In the genomic region with DNA sequence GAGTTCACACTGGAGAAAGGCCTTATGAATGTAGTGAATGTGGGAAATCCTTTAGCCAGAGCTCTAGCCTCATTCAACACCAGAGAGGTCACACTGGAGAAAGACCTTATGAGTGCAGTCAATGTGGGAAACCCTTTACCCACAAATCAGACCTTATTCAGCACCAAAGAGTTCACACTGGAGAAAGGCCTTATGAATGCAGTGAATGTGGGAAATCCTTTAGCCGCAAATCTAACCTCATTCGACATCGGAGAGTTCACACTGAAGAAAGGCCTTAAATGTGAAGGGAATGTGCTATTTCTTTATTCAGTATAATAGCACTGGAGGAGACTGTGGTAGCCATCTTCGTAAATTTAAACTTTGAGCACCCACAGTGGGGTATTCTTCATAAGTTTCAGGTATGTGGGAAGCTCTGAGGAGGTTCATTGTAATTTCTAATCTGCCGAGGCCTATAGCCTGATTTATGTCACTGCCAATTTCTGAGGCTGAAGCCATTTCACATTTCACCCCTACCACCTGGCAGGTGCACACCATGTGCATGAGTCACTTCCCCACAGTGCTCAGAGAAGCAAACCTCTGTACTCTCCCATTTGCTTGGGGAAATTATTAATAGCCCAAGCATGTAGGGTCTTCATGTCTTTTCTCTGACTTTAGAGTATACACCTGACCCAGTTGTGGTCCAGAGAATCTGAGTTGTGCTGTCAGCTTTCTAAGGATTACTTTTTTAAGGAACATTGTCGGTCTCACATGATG, we compare ENCODE assay signal across 26 cellular contexts. TPM values are rescaled to one million over a fixed set of nuclear protein-coding genes. Genes with fewer than 3 reads are reported as not detected.
A peak's percentile ranks its signal among the peaks of the same experiment; 100 is the strongest.
DNase-seq lines count a peak whose midpoint lies in the region; ATAC-seq, FAIRE-seq and TF ChIP-seq lines count a peak whose summit lies in the region.
"Had no signal": no experiment of that assay in that cellular context is flagged by ENCODE, and none has a peak within 500 bp of the region (broad histone marks: within the 10 kb centered on the region; RNA-seq: fewer than 3 reads in every experiment).

No MANE protein-coding gene starts in this region.

- POLR2A ChIA-PET in HEK293 (lab: Yijun Ruan, JAX) = no interaction called here
- POLR2A ChIA-PET in naive thymus-derived CD4-positive, alpha-beta T cell (lab: Charles Lee) = interaction anchor here (0.6 to 0.8 kb wide), 4 partner anchors 51 to 455 kb away, joined by 3 read pairs; no protein-coding TSS in a partner anchor

- H3K4me3 Mint-ChIP-seq in naive thymus-derived CD4-positive, alpha-beta T cell = no peak overlapping the region
- H3K4me3 Mint-ChIP-seq: activated CD8-positive, alpha-beta memory T cell treated with anti-CD3 and anti-CD28 coated beads, Interleukin-2, amount 10 ng/mL, durations not matched to agents 7 days and 5 days; activated naive CD8-positive, alpha-beta T cell; activated T-helper 17 cell treated with anti-CD3 and anti-CD28 coated beads, Interleukin-2, amount 50 U/mL, for 72 hours; CD8-positive, alpha-beta T cell; T-helper 1 cell treated with Interleukin-12 subunit alpha and Interleukin-12 subunit beta and Interleukin-4 antibody, amounts not matched to agents 30 μg/mL and 1 μg/mL, for 36 hours had no signal

- no peak for TF ChIP-seq CTCF in HEK293 (tag by site-specific recombination; IDR thresholded peaks at IDR 0.05)
- TF ChIP-seq CTCF in bronchial epithelial cell (IDR thresholded peaks at IDR 0.05; ENCODE audit: insufficient read depth, low read length, severe bottlenecking) = no peak

- H3K4me3 ChIP-seq in HEK293 (ENCODE audit: low read depth, low read length) = no peak overlapping the region
- no peak overlapping the region for H3K4me3 ChIP-seq in bronchial epithelial cell (ENCODE audit: low read depth, low read length)
- peak overlapping the region; percentile 14 for H3K4me3 ChIP-seq in naive thymus-derived CD4-positive, alpha-beta T cell (ENCODE audit: low read length)
- H3K4me3 ChIP-seq: left ventricle myocardium inferior, Peyer's patch, smooth muscle cell, tibial nerve had no signal

- peaks cover 4 to 78% of the 10 kb centered on the region in 2 experiments; a peak in 1 of 3 replicates for H3K36me3 ChIP-seq in HEK293 (ENCODE audit: control insufficient read depth in 2 of 2, insufficient read depth in 1 of 2, low read length in 2 of 2)
- peaks cover 24% of the 10 kb centered on the region for H3K36me3 ChIP-seq in bronchial epithelial cell (ENCODE audit: control insufficient read depth, insufficient read depth, low read length)
- peaks cover 23 to 61% (median 39%) of the 10 kb centered on the region in 3 experiments for H3K36me3 ChIP-seq in naive thymus-derived CD4-positive, alpha-beta T cell (ENCODE audit: control insufficient read depth in 2 of 3, insufficient read depth in 3 of 3, low read length in 3 of 3)

- no peak overlapping the region for H3K27ac Mint-ChIP-seq in naive thymus-derived CD4-positive, alpha-beta T cell
- H3K27ac Mint-ChIP-seq: activated CD8-positive, alpha-beta memory T cell treated with anti-CD3 and anti-CD28 coated beads, Interleukin-2, amount 10 ng/mL, durations not matched to agents 7 days and 5 days; activated naive CD8-positive, alpha-beta T cell; activated T-helper 17 cell treated with anti-CD3 and anti-CD28 coated beads, Interleukin-2, amount 50 U/mL, for 72 hours; CD8-positive, alpha-beta T cell; T-helper 1 cell treated with Interleukin-12 subunit alpha and Interleukin-12 subunit beta and Interleukin-4 antibody, amounts not matched to agents 30 μg/mL and 1 μg/mL, for 36 hours had no signal

- no peak for FAIRE-seq in bronchial epithelial cell (lab: Jason Lieb, UNC)
- FAIRE-seq: HTR-8/SVneo had no signal

- intact Hi-C loops in naive thymus-derived CD4-positive, alpha-beta T cell (cut with micrococcal nuclease) = no loop called here

- no peak for ATAC-seq in naive thymus-derived CD4-positive, alpha-beta T cell
- ATAC-seq: activated CD8-positive, alpha-beta memory T cell treated with anti-CD3 and anti-CD28 coated beads, Interleukin-2, amount 10 ng/mL, durations not matched to agents 7 days and 5 days; activated T-helper 17 cell treated with anti-CD3 and anti-CD28 coated beads, Interleukin-2, amount 50 U/mL, for 72 hours; CD8-positive, alpha-beta T cell; stimulated activated naive CD8-positive, alpha-beta T cell treated with anti-CD3 and anti-CD28 coated beads, Interleukin-15, Interleukin-2, amounts not matched to agents 100 U/mL and 50 U/mL, for 24 hours had no signal

- H3K27me3 ChIP-seq in bronchial epithelial cell (ENCODE audit: control insufficient read depth, insufficient read depth, low read length) = no peaks in the 10 kb centered on the region
- H3K27me3 ChIP-seq in naive thymus-derived CD4-positive, alpha-beta T cell (ENCODE audit: control insufficient read depth in 2 of 2, insufficient read depth in 2 of 2, low read length in 2 of 2) = no peaks in the 10 kb centered on the region
- H3K27me3 ChIP-seq: Peyer's patch, tibial nerve had no signal

- H3K27ac ChIP-seq in HEK293 (ENCODE audit: extremely low read depth, low read depth, low read length) = no peak overlapping the region
- H3K27ac ChIP-seq in naive thymus-derived CD4-positive, alpha-beta T cell (ENCODE audit: low read depth, low read length) = no peak overlapping the region
- H3K27ac ChIP-seq: left ventricle myocardium inferior, Peyer's patch, tibial nerve had no signal

- CTCF ChIA-PET in HEK293 (lab: Yijun Ruan, JAX) = interaction anchor here (0.6 kb wide), 1 partner anchor 211 kb away, joined by 3 read pairs; the partner anchor contains the start of gene ZNF772
- CTCF ChIA-PET in naive thymus-derived CD4-positive, alpha-beta T cell (lab: Charles Lee) = interaction anchor here (0.8 kb wide), 1 partner anchor 24 kb away, joined by 3 read pairs; no protein-coding TSS in a partner anchor

- no peaks in the 10 kb centered on the region for H3K27me3 Mint-ChIP-seq in naive thymus-derived CD4-positive, alpha-beta T cell
- H3K27me3 Mint-ChIP-seq: activated CD8-positive, alpha-beta memory T cell treated with anti-CD3 and anti-CD28 coated beads, Interleukin-2, amount 10 ng/mL, durations not matched to agents 7 days and 5 days; activated naive CD8-positive, alpha-beta T cell; activated T-helper 17 cell treated with anti-CD3 and anti-CD28 coated beads, Interleukin-2, amount 50 U/mL, for 72 hours had no signal

- no peaks in the 10 kb centered on the region for H3K4me1 ChIP-seq in HEK293 (ENCODE audit: control insufficient read depth, insufficient read depth, low read length)
- peaks cover 0 to 4% of the 10 kb centered on the region in 2 donors for H3K4me1 ChIP-seq in naive thymus-derived CD4-positive, alpha-beta T cell (ENCODE audit: control insufficient read depth in 2 of 2, insufficient read depth in 2 of 2, low read length in 2 of 2)

- peaks cover 10 to 26% (median 20%) of the 10 kb centered on the region in 7 donors for H3K4me1 Mint-ChIP-seq in naive thymus-derived CD4-positive, alpha-beta T cell

- peaks cover 51 to 93% (median 75%) of the 10 kb centered on the region in 5 donors for H3K36me3 Mint-ChIP-seq in naive thymus-derived CD4-positive, alpha-beta T cell

- H3K9me3 Mint-ChIP-seq in naive thymus-derived CD4-positive, alpha-beta T cell = peaks cover 30 to 100% (median 82%) of the 10 kb centered on the region in 11 donors

- peaks cover 17% of the 10 kb centered on the region; the same call in 1 of the 2 replicates for H3K9me3 ChIP-seq in HEK293 (ENCODE audit: control insufficient read depth, insufficient read depth, low read depth, low read length)
- peaks cover 31 to 92% (median 72%) of the 10 kb centered on the region in 3 experiments for H3K9me3 ChIP-seq in naive thymus-derived CD4-positive, alpha-beta T cell (ENCODE audit: control insufficient read depth in 2 of 3, low read length in 3 of 3)

- DNase-seq in bronchial epithelial cell (ENCODE audit: low read depth) = peak; percentile 22
- DNase-seq in naive thymus-derived CD4-positive, alpha-beta T cell = no peak
- DNase-seq in amygdala (lab: John Stamatoyannopoulos, UW) = no peak
- DNase-seq in NCI-H2107 treated with DMSO at 0.1 percent for 48 hours (lab: John Stamatoyannopoulos, UW; ENCODE audit: unreplicated experiment) = no peak
- DNase-seq: activated CD4-positive, alpha-beta T cell treated with anti-CD3 and anti-CD28 coated beads for 48 hours; activated CD8-positive, alpha-beta memory T cell treated with anti-CD3 and anti-CD28 coated beads, Interleukin-2, amount 10 ng/mL, durations not matched to agents 7 days and 5 days; CD8-positive, alpha-beta T cell; DND-41; left ventricle myocardium inferior; NCI-H1092 treated with DMSO at 0.1 percent for 48 hours; NCI-H2029 treated with DMSO at 0.1 percent for 48 hours; Peyer's patch; stimulated activated CD4-positive, alpha-beta T cell treated with anti-CD3 and anti-CD28 coated beads, Interleukin-2, amount 100 ng/mL, for 48 hours; stimulated activated naive CD8-positive, alpha-beta T cell treated with anti-CD3 and anti-CD28 coated beads, Interleukin-15, Interleukin-2, amounts not matched to agents 100 U/mL and 50 U/mL, for 24 hours had no signal

RNA-seq across cellular contexts. Expression of gene ZNF551, which starts 6.4 kb away (rescaled TPM):
- 6.5 and 6.8 TPM in 2 replicates for total RNA-seq in bronchial epithelial cell
- 10 to 100 TPM in 4 of 5 experiments, 1 to 10 TPM in 1; 9.4 to 22.5 (median 20.5) TPM for total RNA-seq in naive thymus-derived CD4-positive, alpha-beta T cell
- polyA plus RNA-seq in naive thymus-derived CD4-positive, alpha-beta T cell = 10 to 100 TPM; 11.4 to 12.2 TPM

RNA-seq across cellular contexts. Expression of gene ZSCAN4, which starts 19.5 kb away (rescaled TPM):
- 0.13 TPM in 1 of 2 replicates, not detected in the other for total RNA-seq in bronchial epithelial cell
- total RNA-seq in naive thymus-derived CD4-positive, alpha-beta T cell = not detected
- not detected for polyA plus RNA-seq in naive thymus-derived CD4-positive, alpha-beta T cell
- total RNA-seq: activated CD8-positive, alpha-beta memory T cell treated with anti-CD3 and anti-CD28 coated beads, Interleukin-2, amount 10 ng/mL, durations not matched to agents 7 days and 5 days; activated T-helper 17 cell treated with anti-CD3 and anti-CD28 coated beads, Interleukin-2, amount 50 U/mL, for 72 hours; CD8-positive, alpha-beta T cell; H4; left ventricle myocardium inferior; mucosa of gallbladder; NCI-H460; Peyer's patch; pulmonary artery endothelial cell; SK-MEL-5; tibial nerve had no signal
- polyA plus RNA-seq: smooth muscle cell had no signal

RNA-seq across cellular contexts. Expression of gene ZNF154, which starts 20.8 kb away (rescaled TPM):
- 0.53 and 1.2 TPM in 2 replicates for total RNA-seq in bronchial epithelial cell
- total RNA-seq in naive thymus-derived CD4-positive, alpha-beta T cell = 10 to 100 TPM in 1 of 5 experiments, 1 to 10 TPM in 4; 2.4 to 18.5 (median 6.9) TPM
- polyA plus RNA-seq in naive thymus-derived CD4-positive, alpha-beta T cell = 1 to 10 TPM in 1 of 2 donors, under 1 TPM in 1; 0.78 to 3.4 TPM
- total RNA-seq: H4, NCI-H460 had no signal

RNA-seq across cellular contexts. Expression of gene ZNF671, which starts 39.2 kb away (rescaled TPM):
- 5.8 and 7.3 TPM in 2 replicates for total RNA-seq in bronchial epithelial cell
- total RNA-seq in naive thymus-derived CD4-positive, alpha-beta T cell = 10 to 100 TPM; 11.0 to 37.6 (median 14.6) TPM
- 10 to 100 TPM; 26.3 to 36.3 TPM for polyA plus RNA-seq in naive thymus-derived CD4-positive, alpha-beta T cell
- total RNA-seq: NCI-H460 had no signal

RNA-seq across cellular contexts. Expression of gene ZNF211, which starts 55.2 kb away (rescaled TPM):
- total RNA-seq in bronchial epithelial cell = 11.1 and 13.8 TPM in 2 replicates
- 10 to 100 TPM; 18.0 to 56.7 (median 33.7) TPM for total RNA-seq in naive thymus-derived CD4-positive, alpha-beta T cell
- 10 to 100 TPM; 15.1 to 27.9 TPM for polyA plus RNA-seq in naive thymus-derived CD4-positive, alpha-beta T cell
